ENCODE assay signal across 1 cellular context in the genomic region with DNA sequence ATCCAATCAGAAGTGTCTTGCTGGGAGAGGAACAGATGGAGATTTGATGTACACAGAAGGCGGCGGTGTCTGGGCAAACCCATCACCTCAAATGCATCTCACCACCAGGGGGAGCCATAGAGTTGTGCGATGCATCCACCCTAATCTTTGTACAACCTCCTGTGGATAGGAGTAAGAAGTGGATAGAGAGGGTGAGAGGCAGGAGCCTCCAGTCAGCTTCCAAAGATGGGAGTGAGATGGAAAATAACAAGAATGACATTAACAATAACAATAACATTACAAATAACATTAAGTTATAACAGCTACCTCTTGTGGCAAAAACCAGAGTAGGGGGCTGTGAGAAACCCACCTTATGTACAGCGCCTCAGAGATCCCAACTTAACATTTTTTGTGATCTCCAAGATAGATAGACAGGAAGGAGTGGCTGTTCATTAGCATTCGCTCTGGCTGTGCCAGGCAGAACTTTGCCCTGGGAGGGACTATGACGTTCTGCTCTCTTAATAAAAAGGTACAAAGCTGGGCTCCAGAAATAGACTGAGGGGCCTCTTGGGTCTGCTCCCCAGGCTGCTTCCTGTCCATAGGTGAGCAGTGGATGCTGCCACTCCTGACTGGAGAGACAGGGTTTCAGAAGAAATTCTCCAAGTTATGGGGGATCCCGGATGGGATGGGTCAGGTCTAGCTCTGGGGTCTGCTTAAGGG.
TF ChIP-seq lines count a peak whose summit lies in the region.

No MANE protein-coding gene starts in this region.

TF ChIP-seq in SK-N-SH treated with all-trans-retinoic acid at 6 μM for 48 hours, 23 proteins besides CTCF, POLR2A, EP300 and RAD21 (continued from another document):
- TF ChIP-seq, protein P1, sequence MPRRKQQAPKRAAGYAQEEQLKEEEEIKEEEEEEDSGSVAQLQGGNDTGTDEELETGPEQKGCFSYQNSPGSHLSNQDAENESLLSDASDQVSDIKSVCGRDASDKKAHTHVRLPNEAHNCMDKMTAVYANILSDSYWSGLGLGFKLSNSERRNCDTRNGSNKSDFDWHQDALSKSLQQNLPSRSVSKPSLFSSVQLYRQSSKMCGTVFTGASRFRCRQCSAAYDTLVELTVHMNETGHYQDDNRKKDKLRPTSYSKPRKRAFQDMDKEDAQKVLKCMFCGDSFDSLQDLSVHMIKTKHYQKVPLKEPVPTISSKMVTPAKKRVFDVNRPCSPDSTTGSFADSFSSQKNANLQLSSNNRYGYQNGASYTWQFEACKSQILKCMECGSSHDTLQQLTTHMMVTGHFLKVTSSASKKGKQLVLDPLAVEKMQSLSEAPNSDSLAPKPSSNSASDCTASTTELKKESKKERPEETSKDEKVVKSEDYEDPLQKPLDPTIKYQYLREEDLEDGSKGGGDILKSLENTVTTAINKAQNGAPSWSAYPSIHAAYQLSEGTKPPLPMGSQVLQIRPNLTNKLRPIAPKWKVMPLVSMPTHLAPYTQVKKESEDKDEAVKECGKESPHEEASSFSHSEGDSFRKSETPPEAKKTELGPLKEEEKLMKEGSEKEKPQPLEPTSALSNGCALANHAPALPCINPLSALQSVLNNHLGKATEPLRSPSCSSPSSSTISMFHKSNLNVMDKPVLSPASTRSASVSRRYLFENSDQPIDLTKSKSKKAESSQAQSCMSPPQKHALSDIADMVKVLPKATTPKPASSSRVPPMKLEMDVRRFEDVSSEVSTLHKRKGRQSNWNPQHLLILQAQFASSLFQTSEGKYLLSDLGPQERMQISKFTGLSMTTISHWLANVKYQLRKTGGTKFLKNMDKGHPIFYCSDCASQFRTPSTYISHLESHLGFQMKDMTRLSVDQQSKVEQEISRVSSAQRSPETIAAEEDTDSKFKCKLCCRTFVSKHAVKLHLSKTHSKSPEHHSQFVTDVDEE (CRISPR knock-in tag; IDR thresholded peaks at IDR 0.05) = no peak
- TF ChIP-seq RARB (CRISPR knock-in tag; IDR thresholded peaks at IDR 0.05) (no peak), CSDC2 (CRISPR knock-in tag; IDR thresholded peaks at IDR 0.05) (no peak), CSRNP3 (CRISPR knock-in tag; IDR thresholded peaks at IDR 0.05) (no peak), TOX (CRISPR knock-in tag; IDR thresholded peaks at IDR 0.05; ENCODE audit: borderline replicate concordance) (no peak), ZNF565 (CRISPR knock-in tag; conservative IDR thresholded peaks at IDR 0.05; ENCODE audit: low read depth) (no peak)
- TF ChIP-seq, protein P2, sequence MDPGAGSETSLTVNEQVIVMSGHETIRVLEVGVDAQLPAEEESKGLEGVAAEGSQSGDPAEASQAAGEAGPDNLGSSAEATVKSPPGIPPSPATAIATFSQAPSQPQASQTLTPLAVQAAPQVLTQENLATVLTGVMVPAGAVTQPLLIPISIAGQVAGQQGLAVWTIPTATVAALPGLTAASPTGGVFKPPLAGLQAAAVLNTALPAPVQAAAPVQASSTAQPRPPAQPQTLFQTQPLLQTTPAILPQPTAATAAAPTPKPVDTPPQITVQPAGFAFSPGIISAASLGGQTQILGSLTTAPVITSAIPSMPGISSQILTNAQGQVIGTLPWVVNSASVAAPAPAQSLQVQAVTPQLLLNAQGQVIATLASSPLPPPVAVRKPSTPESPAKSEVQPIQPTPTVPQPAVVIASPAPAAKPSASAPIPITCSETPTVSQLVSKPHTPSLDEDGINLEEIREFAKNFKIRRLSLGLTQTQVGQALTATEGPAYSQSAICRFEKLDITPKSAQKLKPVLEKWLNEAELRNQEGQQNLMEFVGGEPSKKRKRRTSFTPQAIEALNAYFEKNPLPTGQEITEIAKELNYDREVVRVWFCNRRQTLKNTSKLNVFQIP (CRISPR knock-in tag; IDR thresholded peaks at IDR 0.05; ENCODE audit: borderline replicate concordance, low read depth) = no peak
